ENCODE assay signal across 21 cellular contexts in genomic region chr1:61143821-61144220, GRCh38.
A peak's percentile ranks its signal among the peaks of the same experiment; 100 is the strongest.
DNase-seq lines count a peak whose midpoint lies in the region; FAIRE-seq and TF ChIP-seq lines count a peak whose summit lies in the region.
"Had no signal": no experiment of that assay in that cellular context is flagged by ENCODE, and none has a peak within 500 bp of the region (broad histone marks: within the 10 kb centered on the region; RNA-seq: fewer than 3 reads in every experiment).

No MANE protein-coding gene starts in this region.

- TF ChIP-seq CTCF in breast epithelium (IDR thresholded peaks at IDR 0.05) (no peak), D721Med (IDR thresholded peaks at IDR 0.05; ENCODE audit: insufficient read depth, missing control alignments) (no peak)

- no peaks in the 10 kb centered on the region for H3K36me3 ChIP-seq in breast epithelium
- H3K36me3 ChIP-seq: ovary, spleen, tibial nerve had no signal

- intact Hi-C loops in breast epithelium (cut with DNase I; ENCODE audit: low total_unique reads): no loop called here

- peak overlapping the region; percentile 48 to 66 for H3K27ac ChIP-seq in breast epithelium
- H3K27ac ChIP-seq: ovary, spleen had no signal

- H3K9me3 ChIP-seq in breast epithelium: no peaks in the 10 kb centered on the region
- H3K9me3 ChIP-seq: ovary, spleen, tibial nerve had no signal

- H3K4me3 ChIP-seq in breast epithelium: no peak overlapping the region
- H3K4me3 ChIP-seq: ovary, spleen, tibial nerve had no signal

- no peaks in the 10 kb centered on the region for H3K27me3 ChIP-seq in breast epithelium
- H3K27me3 ChIP-seq: ovary, spleen, tibial nerve had no signal

- FAIRE-seq in D721Med (lab: Jason Lieb, UNC): no peak

- peaks cover 4 to 13% of the 10 kb centered on the region in 2 donors for H3K4me1 ChIP-seq in breast epithelium

- no peak for TF ChIP-seq POLR2A in breast epithelium (IDR thresholded peaks at IDR 0.05)

- DNase-seq in NCI-H2029 treated with DMSO at 0.1 percent for 48 hours (lab: John Stamatoyannopoulos, UW): peak; percentile 80
- DNase-seq in NCI-H2029 (lab: John Stamatoyannopoulos, UW): no peak
- DNase-seq in breast epithelium (ENCODE audit: low spot score in 2 of 2): no peak
- DNase-seq in iris pigment epithelial cell (ENCODE audit: low read depth): peak; percentile 33
- DNase-seq in NCI-H2227 treated with DMSO at 0.1 percent for 48 hours (lab: John Stamatoyannopoulos, UW): no peak
- DNase-seq in D721Med (ENCODE audit: insufficient read length, low spot score): no peak
- no peak for DNase-seq in stimulated activated CD4-positive, alpha-beta T cell treated with anti-CD3 and anti-CD28 coated beads, Interleukin-4, amount 100 ng/mL, for 4 hours
- DNase-seq in anterior cingulate cortex (lab: John Stamatoyannopoulos, UW): no peak
- DNase-seq: activated naive CD4-positive, alpha-beta T cell treated with anti-CD3 and anti-CD28 coated beads, Interleukin-2, amount 50 U/mL, for 16 hours; aorta; DND-41; foreskin melanocyte; H9; hypothalamus; NCI-H187; ovary; right cardiac atrium; spleen; stimulated activated CD4-positive, alpha-beta T cell treated with anti-CD3 and anti-CD28 coated beads, Interleukin-2, amount 100 ng/mL, for 48 hours; stimulated activated naive B cell treated with anti-CD40 and anti-IgM and Interleukin-4, amounts not matched to agents 10 μg/mL and 1 μg/mL and 100 μg/mL, for 72 hours had no signal

Comparison
In these comparisons a context has a peak if more than half of its experiments do, and no peak if none do; other contexts are left out.
1. DNase-seq: peak in NCI-H2029 treated with DMSO at 0.1 percent for 48 hours (single experiment) and iris pigment epithelial cell (single experiment); none in NCI-H2029 (single experiment), breast epithelium (0 of 2), NCI-H2227 treated with DMSO at 0.1 percent for 48 hours (single experiment), D721Med (single experiment), stimulated activated CD4-positive, alpha-beta T cell treated with anti-CD3 and anti-CD28 coated beads, Interleukin-4, amount 100 ng/mL, for 4 hours (0 of 2) and anterior cingulate cortex (0 of 58).